ENCODE assay signal across 8 cellular contexts in genomic region chr19:55643003-55643732, GRCh38. TPM values are rescaled to one million over a fixed set of nuclear protein-coding genes. Genes with fewer than 3 reads are reported as not detected.
DNase-seq lines count a peak whose midpoint lies in the region; ATAC-seq and TF ChIP-seq lines count a peak whose summit lies in the region.

A gene with protein sequence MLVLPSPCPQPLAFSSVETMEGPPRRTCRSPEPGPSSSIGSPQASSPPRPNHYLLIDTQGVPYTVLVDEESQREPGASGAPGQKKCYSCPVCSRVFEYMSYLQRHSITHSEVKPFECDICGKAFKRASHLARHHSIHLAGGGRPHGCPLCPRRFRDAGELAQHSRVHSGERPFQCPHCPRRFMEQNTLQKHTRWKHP (plus strand): TSS chr19:55643649. CDS start chr19:55644572, 923 bp downstream.

- H3K4me3 Mint-ChIP-seq in activated naive CD8-positive, alpha-beta T cell treated with anti-CD3 and anti-CD28 coated beads for 36 hours = peak within 1 kb of the TSS; percentile 89

- DNase-seq in AG08396 (ENCODE audit: low spot score) (peak; percentile 91), MG63 (peak; percentile 85), head of caudate nucleus (peak; percentile 59 to 91 (median 79)), osteoblast (ENCODE audit: insufficient read length, low spot score, missing footprints) (peak; percentile 99), thyroid gland (peak; percentile 72 to 75)
- DNase-seq in activated naive CD8-positive, alpha-beta T cell treated with anti-CD3 and anti-CD28 coated beads for 36 hours = peak; percentile 85

- H3K9me3 Mint-ChIP-seq in activated naive CD8-positive, alpha-beta T cell treated with anti-CD3 and anti-CD28 coated beads for 36 hours = peaks cover 3% of the 10 kb centered on the region

- no peaks in the 10 kb centered on the region for H3K9me3 ChIP-seq in MG63
- no peaks in the 10 kb centered on the region for H3K9me3 ChIP-seq in SU-DHL-6 (ENCODE audit: insufficient read depth, low read length)
- H3K9me3 ChIP-seq in osteoblast (ENCODE audit: low read depth, low read length) = no peaks in the 10 kb centered on the region
- no peaks in the 10 kb centered on the region for H3K9me3 ChIP-seq in thyroid gland

- H3F3A ChIP-seq in SU-DHL-6 (ENCODE audit: insufficient read depth) = peaks cover 57% of the 10 kb centered on the region

- TF ChIP-seq POLR2A in thyroid gland (IDR thresholded peaks at IDR 0.05) = peak in 1 of 2 donors; percentile 4

- peaks cover 44% of the 10 kb centered on the region for H3K4me1 Mint-ChIP-seq in activated naive CD8-positive, alpha-beta T cell treated with anti-CD3 and anti-CD28 coated beads for 36 hours

- H3K4me3 ChIP-seq in MG63 (peak within 1 kb of the TSS; percentile 75), SU-DHL-6 (ENCODE audit: insufficient read depth, low read length, poor library complexity, severe bottlenecking) (peak within 1 kb of the TSS; percentile 99), osteoblast (ENCODE audit: insufficient read depth, low read length) (peak within 1 kb of the TSS; percentile 85), thyroid gland (replicated peaks in 1 of 3) (peak within 1 kb of the TSS; percentile 34 to 84 (median 60))

- peaks cover 50% of the 10 kb centered on the region for H3K36me3 ChIP-seq in MG63
- H3K36me3 ChIP-seq in SU-DHL-6 (ENCODE audit: low read length) = no peaks in the 10 kb centered on the region; the same call in 1 of the 2 replicates
- peaks cover 15% of the 10 kb centered on the region for H3K36me3 ChIP-seq in osteoblast (ENCODE audit: insufficient read depth, low read length)
- H3K36me3 ChIP-seq in thyroid gland = peaks cover 0 to 5% of the 10 kb centered on the region in 2 donors

- TF ChIP-seq CTCF in SU-DHL-6 (IDR thresholded peaks at IDR 0.05; ENCODE audit: insufficient read depth, low read length, poor library complexity, severe bottlenecking) (no peak), osteoblast (IDR thresholded peaks at IDR 0.05; ENCODE audit: extremely low read depth, low read depth, low read length) (no peak), thyroid gland (IDR thresholded peaks at IDR 0.05) (no peak)

- H3K27me3 Mint-ChIP-seq in activated naive CD8-positive, alpha-beta T cell treated with anti-CD3 and anti-CD28 coated beads for 36 hours = peaks cover 6% of the 10 kb centered on the region

- H3K27ac Mint-ChIP-seq in activated naive CD8-positive, alpha-beta T cell treated with anti-CD3 and anti-CD28 coated beads for 36 hours = peak within 1 kb of the TSS; percentile 98

- intact Hi-C loops in head of caudate nucleus (cut with DNase I) (no loop called here), thyroid gland (cut with DNase I) (no loop called here)

- H3K4me2 ChIP-seq in SU-DHL-6 (ENCODE audit: low read depth, low read length, poor library complexity, severe bottlenecking) (peak within 1 kb of the TSS; percentile 71), osteoblast (ENCODE audit: insufficient read depth, low read length) (peak within 1 kb of the TSS; percentile 98)

- H3K27me3 ChIP-seq in MG63 (no peaks in the 10 kb centered on the region), SU-DHL-6 (ENCODE audit: low read length) (no peaks in the 10 kb centered on the region), osteoblast (ENCODE audit: insufficient read depth, low read length) (no peaks in the 10 kb centered on the region), thyroid gland (no peaks in the 10 kb centered on the region)

- H3K79me2 ChIP-seq in SU-DHL-6 (ENCODE audit: insufficient read depth, low read length) = peaks cover 24% of the 10 kb centered on the region
- H3K79me2 ChIP-seq in osteoblast (ENCODE audit: insufficient read depth, low read length) = peaks cover 42% of the 10 kb centered on the region

- peaks cover 55% of the 10 kb centered on the region for H3K36me3 Mint-ChIP-seq in activated naive CD8-positive, alpha-beta T cell treated with anti-CD3 and anti-CD28 coated beads for 36 hours

- H3K9ac ChIP-seq in SU-DHL-6 (ENCODE audit: low read length) = peak within 1 kb of the TSS; percentile 98

- ATAC-seq in GM19035 (IDR thresholded peaks at IDR 0.05; ENCODE audit: unreplicated experiment) = peak; percentile 33

- no peaks in the 10 kb centered on the region for H3K9me2 ChIP-seq in SU-DHL-6 (replicated peaks; ENCODE audit: insufficient read depth, low read length)

- H3K4me1 ChIP-seq in osteoblast (ENCODE audit: insufficient read depth, low read length) (peaks cover 32% of the 10 kb centered on the region), thyroid gland (peaks cover 33 to 52% of the 10 kb centered on the region in 2 donors)

- H3K27ac ChIP-seq in SU-DHL-6 (ENCODE audit: low read depth, low read length) (peak within 1 kb of the TSS; percentile 90), osteoblast (ENCODE audit: low read depth, low read length) (peak within 1 kb of the TSS; percentile 72), thyroid gland (peak within 1 kb of the TSS; percentile 31 to 96 (median 93))

- H4K20me1 ChIP-seq in SU-DHL-6 (ENCODE audit: low read depth, low read length) (no peaks in the 10 kb centered on the region), osteoblast (ENCODE audit: insufficient read depth, low read length) (no peaks in the 10 kb centered on the region)

- H2AFZ ChIP-seq in SU-DHL-6 (ENCODE audit: low read depth, low read length, severe bottlenecking) = no peak within 1 kb of the TSS
- peak within 1 kb of the TSS; percentile 59 for H2AFZ ChIP-seq in osteoblast (ENCODE audit: low read length)

- 1% methylated on average over 36 of the region's 42 CpGs for WGBS in thyroid gland, 2 donors

RNA-seq across cellular contexts. Expression of the gene that starts here (rescaled TPM):
- 8.7 and 17.5 TPM in 2 replicates for total RNA-seq in MG63 (2014; rRNA removed; shearing (Covaris generic); ENCODE audit: low replicate concordance)
- total RNA-seq in activated naive CD8-positive, alpha-beta T cell treated with anti-CD3 and anti-CD28 coated beads for 36 hours = 10 to 100 TPM; 39.9 to 42.3 TPM
- total RNA-seq in osteoblast (25.7 and 28.6 TPM in 2 replicates), thyroid gland (10 to 100 TPM; 11.1 to 23.9 (median 15.8) TPM)

Comparison
In these comparisons a context has a peak if more than half of its experiments do, and no peak if none do; other contexts are left out.
1. Peak in every context shown above with its lines: DNase-seq, ATAC-seq, H3K4me3 ChIP-seq and H3K27ac ChIP-seq.